8 cellular contexts compared by ENCODE assay signal in the genomic region with DNA sequence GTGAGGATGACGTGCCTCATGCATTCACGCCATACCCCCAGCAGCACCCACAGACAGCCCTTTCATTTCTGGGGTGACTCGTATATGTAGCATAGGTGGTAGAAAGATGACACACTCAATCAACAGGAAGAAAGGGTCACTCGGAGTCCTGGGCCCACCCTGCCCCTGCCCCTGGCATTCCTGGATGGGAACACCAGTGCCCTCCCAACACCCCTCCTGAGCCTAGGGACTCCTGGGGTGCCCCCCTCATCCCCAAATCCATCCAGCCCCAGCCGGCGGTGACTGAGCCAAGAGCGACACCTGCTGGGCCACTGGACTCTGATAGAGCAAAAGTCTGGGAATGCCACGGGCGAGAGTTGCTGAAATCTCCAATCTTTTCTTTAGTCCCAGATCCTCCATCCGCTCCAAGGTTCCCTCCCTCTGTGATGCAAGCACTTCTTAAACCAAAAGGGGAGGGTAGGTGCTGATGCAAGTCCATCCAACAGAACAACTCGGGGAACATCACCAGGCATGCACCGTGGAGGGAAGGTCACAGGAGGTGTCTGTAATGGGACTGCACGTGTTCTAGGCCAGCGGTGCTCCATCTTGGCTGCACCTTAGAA.
DNase-seq lines count a peak whose midpoint lies in the region; ATAC-seq and TF ChIP-seq lines count a peak whose summit lies in the region.

No MANE protein-coding gene starts in this region.

- TF ChIP-seq CTCF in GM10248 (IDR thresholded peaks at IDR 0.05; ENCODE audit: control extremely low read depth, extremely low read depth, low read depth, missing control alignments), result peak; percentile 49

- H3K9me3 Mint-ChIP-seq in stimulated activated effector memory CD8-positive, alpha-beta T cell treated with anti-CD3 and anti-CD28 coated beads, Interleukin-12 subunit alpha, Interleukin-12 subunit beta, amount 100 ng/mL, for 72 hours, result no peaks in the 10 kb centered on the region

- ATAC-seq in stimulated activated effector memory CD8-positive, alpha-beta T cell treated with anti-CD3 and anti-CD28 coated beads, Interleukin-12 subunit alpha, Interleukin-12 subunit beta, amount 100 ng/mL, for 72 hours, result peak; percentile 58
- ATAC-seq in GM19023 (IDR thresholded peaks at IDR 0.05; ENCODE audit: unreplicated experiment) (no peak), GM19035 (IDR thresholded peaks at IDR 0.05; ENCODE audit: unreplicated experiment) (no peak)

- H3K4me1 Mint-ChIP-seq in stimulated activated effector memory CD8-positive, alpha-beta T cell treated with anti-CD3 and anti-CD28 coated beads, Interleukin-12 subunit alpha, Interleukin-12 subunit beta, amount 100 ng/mL, for 72 hours, result peaks cover 6% of the 10 kb centered on the region

- DNase-seq in GM10248 (ENCODE audit: extremely low spot score) (no peak), OCI-M1 (lab: John Stamatoyannopoulos, UW) (peak; percentile 39), T47D (ENCODE audit: low read depth in 1 of 2, low spot score in 1 of 2) (peak; percentile 23 to 40), islet precursor cell (peak; percentile 75), NCI-H2081 treated with DMSO at 0.1 percent for 48 hours (lab: John Stamatoyannopoulos, UW) (no peak)
- no peak for DNase-seq in stimulated activated effector memory CD8-positive, alpha-beta T cell treated with anti-CD3 and anti-CD28 coated beads, Interleukin-12 subunit alpha, Interleukin-12 subunit beta, amount 100 ng/mL, for 72 hours (ENCODE audit: low spot score in 2 of 2)

- peak overlapping the region; percentile 62 for H3K27ac Mint-ChIP-seq in stimulated activated effector memory CD8-positive, alpha-beta T cell treated with anti-CD3 and anti-CD28 coated beads, Interleukin-12 subunit alpha, Interleukin-12 subunit beta, amount 100 ng/mL, for 72 hours

- CTCF ChIA-PET in GM10248 (lab: Yijun Ruan, JAX), result interaction anchor here (0.8 to 3.6 kb wide), 8 partner anchors 9 to 360 kb away, joined by 3 to 18 read pairs (median 4); a partner anchor contains a TSS

- POLR2A ChIA-PET in GM10248 (lab: Yijun Ruan, JAX), result no interaction called here

- H3K36me3 Mint-ChIP-seq in stimulated activated effector memory CD8-positive, alpha-beta T cell treated with anti-CD3 and anti-CD28 coated beads, Interleukin-12 subunit alpha, Interleukin-12 subunit beta, amount 100 ng/mL, for 72 hours, result no peaks in the 10 kb centered on the region

- in situ Hi-C loops in T47D (cut with HindIII; ENCODE audit: low pct_unique_long_range_greater_than_20kb, low sequenced_read_pairs), result no loop called here

- no peak overlapping the region for H3K4me3 Mint-ChIP-seq in stimulated activated effector memory CD8-positive, alpha-beta T cell treated with anti-CD3 and anti-CD28 coated beads, Interleukin-12 subunit alpha, Interleukin-12 subunit beta, amount 100 ng/mL, for 72 hours

Comparison
In these comparisons a context has a peak if more than half of its experiments do, and no peak if none do; other contexts are left out.
1. DNase-seq: peak in OCI-M1 (single experiment), T47D (2 of 2) and islet precursor cell (single experiment); none in GM10248 (single experiment), stimulated activated effector memory CD8-positive, alpha-beta T cell treated with anti-CD3 and anti-CD28 coated beads, Interleukin-12 subunit alpha, Interleukin-12 subunit beta, amount 100 ng/mL, for 72 hours (0 of 2) and NCI-H2081 treated with DMSO at 0.1 percent for 48 hours (single experiment).